8 cellular contexts compared by ENCODE assay signal in the genomic region with DNA sequence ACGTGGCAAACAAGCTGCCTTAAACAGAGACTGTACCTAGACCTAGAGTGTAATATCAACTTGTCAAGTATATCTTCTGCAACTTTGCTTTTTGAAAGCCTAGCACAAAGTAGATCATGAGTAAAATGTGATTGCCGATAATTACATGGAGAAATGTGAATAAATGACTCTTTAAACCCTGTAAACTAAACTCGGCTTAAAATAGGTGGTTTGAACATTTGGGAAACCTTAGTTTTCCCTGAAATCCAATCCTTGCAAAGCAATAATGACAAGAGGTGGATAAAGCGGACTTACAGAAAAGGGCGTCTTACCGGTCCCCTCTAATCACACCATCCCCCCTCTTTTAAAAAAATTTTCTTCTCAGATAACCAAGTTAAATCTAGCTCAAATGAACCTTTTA. TPM values are rescaled to one million over a fixed set of nuclear protein-coding genes. Genes with fewer than 3 reads are reported as not detected.
A peak's percentile ranks its signal among the peaks of the same experiment; 100 is the strongest.
DNase-seq lines count a peak whose midpoint lies in the region; ATAC-seq lines count a peak whose summit lies in the region.

No MANE protein-coding gene starts in this region.

- H3K4me1 Mint-ChIP-seq in activated CD4-positive, alpha-beta memory T cell treated with anti-CD3 and anti-CD28 coated beads, Interleukin-2, amount 10 ng/mL, durations not matched to agents 7 days and 5 days = peaks cover 38% of the 10 kb centered on the region

- H3K27me3 ChIP-seq in iPS-15b (ENCODE audit: control insufficient read depth, insufficient read depth, low read length) (no peaks in the 10 kb centered on the region), stomach smooth muscle (ENCODE audit: control insufficient read depth in 1 of 2, insufficient read depth in 2 of 2, low read length in 2 of 2) (no peaks in the 10 kb centered on the region)

- H3K36me3 ChIP-seq in iPS-15b (ENCODE audit: control insufficient read depth, insufficient read depth, low read length) = no peaks in the 10 kb centered on the region
- no peaks in the 10 kb centered on the region for H3K36me3 ChIP-seq in stomach smooth muscle (ENCODE audit: control insufficient read depth in 2 of 2, insufficient read depth in 2 of 2, low read length in 2 of 2)

- peaks cover 34% of the 10 kb centered on the region for H3K36me3 Mint-ChIP-seq in activated CD4-positive, alpha-beta memory T cell treated with anti-CD3 and anti-CD28 coated beads, Interleukin-2, amount 10 ng/mL, durations not matched to agents 7 days and 5 days (ENCODE audit: low read depth)

- H3K27ac ChIP-seq in stomach smooth muscle (ENCODE audit: low read length) = peak overlapping the region; percentile 62

- H3K27ac Mint-ChIP-seq in activated CD4-positive, alpha-beta memory T cell treated with anti-CD3 and anti-CD28 coated beads, Interleukin-2, amount 10 ng/mL, durations not matched to agents 7 days and 5 days = peak overlapping the region; percentile 84

- ATAC-seq in GM18498 (IDR thresholded peaks at IDR 0.05; ENCODE audit: unreplicated experiment) = no peak

- peak overlapping the region; percentile 84 for H3K4me3 Mint-ChIP-seq in activated CD4-positive, alpha-beta memory T cell treated with anti-CD3 and anti-CD28 coated beads, Interleukin-2, amount 10 ng/mL, durations not matched to agents 7 days and 5 days

- H3K4me3 ChIP-seq in iPS-15b (ENCODE audit: low read depth, low read length) (peak overlapping the region; percentile 86), stomach smooth muscle (ENCODE audit: low read length in 2 of 2) (peak overlapping the region; percentile 81 to 90)

- H3K9ac ChIP-seq in iPS-15b (ENCODE audit: low read depth, low read length) = peak overlapping the region; percentile 68
- peak overlapping the region; percentile 80 to 94 for H3K9ac ChIP-seq in stomach smooth muscle (ENCODE audit: low read length in 2 of 2)

- peaks cover 6% of the 10 kb centered on the region for H3K9me3 Mint-ChIP-seq in activated CD4-positive, alpha-beta memory T cell treated with anti-CD3 and anti-CD28 coated beads, Interleukin-2, amount 10 ng/mL, durations not matched to agents 7 days and 5 days

- CTCF ChIA-PET in activated CD4-positive, alpha-beta memory T cell treated with anti-CD3 and anti-CD28 coated beads, Interleukin-2, amount 10 ng/mL, durations not matched to agents 7 days and 5 days (lab: Charles Lee) = interaction anchor here (0.7 to 1.3 kb wide), 2 partner anchors 12 to 33 kb away, joined by 3 to 5 read pairs; no protein-coding TSS in a partner anchor

- no peaks in the 10 kb centered on the region for H3K9me3 ChIP-seq in iPS-15b (ENCODE audit: control insufficient read depth, insufficient read depth, low read length)
- H3K9me3 ChIP-seq in stomach smooth muscle (ENCODE audit: control insufficient read depth in 2 of 2, low read length in 2 of 2) = no peaks in the 10 kb centered on the region

- peaks cover 11% of the 10 kb centered on the region for H3K27me3 Mint-ChIP-seq in activated CD4-positive, alpha-beta memory T cell treated with anti-CD3 and anti-CD28 coated beads, Interleukin-2, amount 10 ng/mL, durations not matched to agents 7 days and 5 days

- DNase-seq in DMS53 (lab: John Stamatoyannopoulos, UW) (peak; percentile 53), DMS53 treated with DMSO at 0.1 percent for 48 hours (lab: John Stamatoyannopoulos, UW; ENCODE audit: unreplicated experiment) (no peak), NCI-H187 treated with DMSO at 0.1 percent for 48 hours (lab: John Stamatoyannopoulos, UW) (no peak), NCI-H69 (lab: John Stamatoyannopoulos, UW) (no peak)
- DNase-seq in activated CD4-positive, alpha-beta memory T cell treated with anti-CD3 and anti-CD28 coated beads, Interleukin-2, amount 10 ng/mL, durations not matched to agents 7 days and 5 days = no peak

- H3K4me1 ChIP-seq in iPS-15b (ENCODE audit: control insufficient read depth, insufficient read depth, low read length) (no peaks in the 10 kb centered on the region), stomach smooth muscle (ENCODE audit: control insufficient read depth, insufficient read depth, low read length) (no peaks in the 10 kb centered on the region)

- POLR2A ChIA-PET in activated CD4-positive, alpha-beta memory T cell treated with anti-CD3 and anti-CD28 coated beads, Interleukin-2, amount 10 ng/mL, durations not matched to agents 7 days and 5 days (lab: Charles Lee) = interaction anchor here (0.7 to 2.3 kb wide), 39 partner anchors 9 to 1011 kb away, joined by 3 to 24 read pairs (median 4); partner anchors contain the start of genes DPP4, IFIH1, TANK and TBR1

RNA-seq across cellular contexts. Expression of gene PSMD14, which starts 0.5 kb away (rescaled TPM):
- total RNA-seq in activated CD4-positive, alpha-beta memory T cell treated with anti-CD3 and anti-CD28 coated beads, Interleukin-2, amount 10 ng/mL, durations not matched to agents 7 days and 5 days = 10 to 100 TPM; 70.9 to 72.9 TPM
